2 cellular contexts compared by ENCODE assay signal in the genomic region with DNA sequence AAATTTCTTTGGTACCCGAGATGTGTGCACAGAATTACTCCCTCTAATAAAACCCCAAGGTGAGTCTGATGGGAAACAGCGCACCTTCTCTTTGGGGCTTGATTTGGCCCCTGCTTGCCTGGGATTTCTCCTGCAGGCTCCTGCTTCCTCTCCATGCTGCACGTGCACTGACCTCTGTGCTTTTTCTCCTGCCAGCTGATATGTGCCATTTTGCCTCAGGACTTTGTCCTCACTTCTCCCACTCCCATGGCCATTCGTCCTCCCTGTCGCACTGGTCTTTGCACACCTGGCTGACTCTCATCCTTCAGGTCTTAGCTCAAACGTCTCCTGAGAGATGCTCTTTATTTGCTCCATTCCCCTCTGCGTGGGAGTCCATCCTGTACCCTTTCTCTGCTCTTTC.
TF ChIP-seq lines count a peak whose summit lies in the region.

No MANE protein-coding gene starts in this region.

TF ChIP-seq in SK-N-SH, 30 proteins besides CTCF, POLR2A, EP300 and RAD21 (continued from another document):
- no peak for TF ChIP-seq TEAD4 (IDR thresholded peaks at IDR 0.05; ENCODE audit: borderline replicate concordance, insufficient read depth)
TF ChIP-seq in SK-N-SH: peak in this region for 0.

TF ChIP-seq in SK-N-SH treated with all-trans-retinoic acid at 6 μM for 48 hours, 23 proteins besides CTCF, POLR2A, EP300 and RAD21:
- TF ChIP-seq, protein P1, sequence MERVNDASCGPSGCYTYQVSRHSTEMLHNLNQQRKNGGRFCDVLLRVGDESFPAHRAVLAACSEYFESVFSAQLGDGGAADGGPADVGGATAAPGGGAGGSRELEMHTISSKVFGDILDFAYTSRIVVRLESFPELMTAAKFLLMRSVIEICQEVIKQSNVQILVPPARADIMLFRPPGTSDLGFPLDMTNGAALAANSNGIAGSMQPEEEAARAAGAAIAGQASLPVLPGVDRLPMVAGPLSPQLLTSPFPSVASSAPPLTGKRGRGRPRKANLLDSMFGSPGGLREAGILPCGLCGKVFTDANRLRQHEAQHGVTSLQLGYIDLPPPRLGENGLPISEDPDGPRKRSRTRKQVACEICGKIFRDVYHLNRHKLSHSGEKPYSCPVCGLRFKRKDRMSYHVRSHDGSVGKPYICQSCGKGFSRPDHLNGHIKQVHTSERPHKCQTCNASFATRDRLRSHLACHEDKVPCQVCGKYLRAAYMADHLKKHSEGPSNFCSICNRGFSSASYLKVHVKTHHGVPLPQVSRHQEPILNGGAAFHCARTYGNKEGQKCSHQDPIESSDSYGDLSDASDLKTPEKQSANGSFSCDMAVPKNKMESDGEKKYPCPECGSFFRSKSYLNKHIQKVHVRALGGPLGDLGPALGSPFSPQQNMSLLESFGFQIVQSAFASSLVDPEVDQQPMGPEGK (CRISPR knock-in tag; IDR thresholded peaks at IDR 0.05; ENCODE audit: borderline replicate concordance) = no peak
- no peak for TF ChIP-seq BACH2 (CRISPR knock-in tag; IDR thresholded peaks at IDR 0.05; ENCODE audit: borderline replicate concordance)
- no peak for TF ChIP-seq ZFP30 (CRISPR knock-in tag; IDR thresholded peaks at IDR 0.05)
- no peak for TF ChIP-seq ZC3H10 (CRISPR knock-in tag; IDR thresholded peaks at IDR 0.05)
- TF ChIP-seq, protein P2, sequence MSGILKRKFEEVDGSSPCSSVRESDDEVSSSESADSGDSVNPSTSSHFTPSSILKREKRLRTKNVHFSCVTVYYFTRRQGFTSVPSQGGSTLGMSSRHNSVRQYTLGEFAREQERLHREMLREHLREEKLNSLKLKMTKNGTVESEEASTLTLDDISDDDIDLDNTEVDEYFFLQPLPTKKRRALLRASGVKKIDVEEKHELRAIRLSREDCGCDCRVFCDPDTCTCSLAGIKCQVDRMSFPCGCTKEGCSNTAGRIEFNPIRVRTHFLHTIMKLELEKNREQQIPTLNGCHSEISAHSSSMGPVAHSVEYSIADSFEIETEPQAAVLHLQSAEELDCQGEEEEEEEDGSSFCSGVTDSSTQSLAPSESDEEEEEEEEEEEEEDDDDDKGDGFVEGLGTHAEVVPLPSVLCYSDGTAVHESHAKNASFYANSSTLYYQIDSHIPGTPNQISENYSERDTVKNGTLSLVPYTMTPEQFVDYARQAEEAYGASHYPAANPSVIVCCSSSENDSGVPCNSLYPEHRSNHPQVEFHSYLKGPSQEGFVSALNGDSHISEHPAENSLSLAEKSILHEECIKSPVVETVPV (CRISPR knock-in tag; IDR thresholded peaks at IDR 0.05) = no peak
- no peak for TF ChIP-seq ZNF565 (CRISPR knock-in tag; conservative IDR thresholded peaks at IDR 0.05; ENCODE audit: low read depth)
- TF ChIP-seq ISL1 (CRISPR knock-in tag; IDR thresholded peaks at IDR 0.05) = no peak
- no peak for TF ChIP-seq GLIS3 (CRISPR knock-in tag; IDR thresholded peaks at IDR 0.05)
- no peak for TF ChIP-seq ZNF70 (CRISPR knock-in tag; IDR thresholded peaks at IDR 0.05)
- TF ChIP-seq, protein P3, sequence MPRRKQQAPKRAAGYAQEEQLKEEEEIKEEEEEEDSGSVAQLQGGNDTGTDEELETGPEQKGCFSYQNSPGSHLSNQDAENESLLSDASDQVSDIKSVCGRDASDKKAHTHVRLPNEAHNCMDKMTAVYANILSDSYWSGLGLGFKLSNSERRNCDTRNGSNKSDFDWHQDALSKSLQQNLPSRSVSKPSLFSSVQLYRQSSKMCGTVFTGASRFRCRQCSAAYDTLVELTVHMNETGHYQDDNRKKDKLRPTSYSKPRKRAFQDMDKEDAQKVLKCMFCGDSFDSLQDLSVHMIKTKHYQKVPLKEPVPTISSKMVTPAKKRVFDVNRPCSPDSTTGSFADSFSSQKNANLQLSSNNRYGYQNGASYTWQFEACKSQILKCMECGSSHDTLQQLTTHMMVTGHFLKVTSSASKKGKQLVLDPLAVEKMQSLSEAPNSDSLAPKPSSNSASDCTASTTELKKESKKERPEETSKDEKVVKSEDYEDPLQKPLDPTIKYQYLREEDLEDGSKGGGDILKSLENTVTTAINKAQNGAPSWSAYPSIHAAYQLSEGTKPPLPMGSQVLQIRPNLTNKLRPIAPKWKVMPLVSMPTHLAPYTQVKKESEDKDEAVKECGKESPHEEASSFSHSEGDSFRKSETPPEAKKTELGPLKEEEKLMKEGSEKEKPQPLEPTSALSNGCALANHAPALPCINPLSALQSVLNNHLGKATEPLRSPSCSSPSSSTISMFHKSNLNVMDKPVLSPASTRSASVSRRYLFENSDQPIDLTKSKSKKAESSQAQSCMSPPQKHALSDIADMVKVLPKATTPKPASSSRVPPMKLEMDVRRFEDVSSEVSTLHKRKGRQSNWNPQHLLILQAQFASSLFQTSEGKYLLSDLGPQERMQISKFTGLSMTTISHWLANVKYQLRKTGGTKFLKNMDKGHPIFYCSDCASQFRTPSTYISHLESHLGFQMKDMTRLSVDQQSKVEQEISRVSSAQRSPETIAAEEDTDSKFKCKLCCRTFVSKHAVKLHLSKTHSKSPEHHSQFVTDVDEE (CRISPR knock-in tag; IDR thresholded peaks at IDR 0.05) = no peak
- no peak for TF ChIP-seq PPARA (CRISPR knock-in tag; IDR thresholded peaks at IDR 0.05; ENCODE audit: borderline replicate concordance)
- no peak for TF ChIP-seq ZNF8 (CRISPR knock-in tag; IDR thresholded peaks at IDR 0.05)
- no peak for TF ChIP-seq ESRRG (CRISPR knock-in tag; IDR thresholded peaks at IDR 0.05)
TF ChIP-seq in SK-N-SH treated with all-trans-retinoic acid at 6 μM for 48 hours: peak in this region for 0.
